In the genomic region with DNA sequence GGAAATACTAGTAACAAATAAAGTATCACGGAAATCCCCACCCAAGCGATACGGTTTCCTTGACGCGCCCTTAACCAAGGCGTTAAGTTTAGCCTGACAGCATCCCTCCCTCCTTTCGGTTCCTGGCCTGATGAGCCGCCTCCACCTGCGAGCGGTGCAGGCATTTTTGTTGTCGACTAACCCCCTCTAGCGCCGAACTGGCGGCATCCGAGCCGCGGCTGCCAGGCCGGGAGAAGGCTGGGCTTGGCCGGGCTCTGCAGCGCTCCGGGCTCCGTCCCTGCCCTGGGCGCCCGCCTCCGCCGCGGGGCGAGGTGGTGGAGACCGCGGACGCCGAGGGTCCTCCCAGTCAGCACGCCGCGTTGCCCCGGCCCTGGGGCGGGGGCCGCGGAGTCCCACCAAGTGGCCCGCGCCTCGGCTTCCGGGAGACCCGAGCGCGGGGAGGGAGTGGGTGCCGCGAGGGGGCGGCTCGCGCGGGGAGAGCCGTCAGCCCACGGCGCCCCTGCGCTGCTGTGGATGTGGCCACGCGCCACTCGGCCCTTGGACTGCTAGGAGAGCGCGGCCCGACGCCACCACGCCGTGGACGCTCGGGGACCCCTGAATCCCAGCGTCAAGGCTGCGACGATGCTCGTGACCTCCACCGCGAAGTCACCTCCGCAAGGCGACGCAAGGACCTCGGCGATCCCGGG, we compare ENCODE assay signal across 8 cellular contexts. TPM values are rescaled to one million over a fixed set of nuclear protein-coding genes. Genes with fewer than 3 reads are reported as not detected.
A peak's percentile ranks its signal among the peaks of the same experiment; 100 is the strongest.
DNase-seq lines count a peak whose midpoint lies in the region; ATAC-seq and FAIRE-seq lines count a peak whose summit lies in the region.

No MANE protein-coding gene starts in this region.

- H3K4me3 ChIP-seq in SJCRH30 = peak overlapping the region; percentile 48

- peak; percentile 97 for ATAC-seq in GM21576 (IDR thresholded peaks at IDR 0.05; ENCODE audit: unreplicated experiment)

- DNase-seq in GDM1 (lab: John Stamatoyannopoulos, UW) = peak; percentile 56
- peak; percentile 88 for DNase-seq in HuH-7 (ENCODE audit: low spot score)
- peak; percentile 58 to 75 for DNase-seq in SJCRH30
- DNase-seq in caudate nucleus (lab: John Stamatoyannopoulos, UW) = peak in 53 of 61 donors; percentile 26 to 86 (median 61)
- peak; percentile 35 to 47 for DNase-seq in stimulated activated CD4-positive, alpha-beta T cell treated with anti-CD3 and anti-CD28 coated beads, Interleukin-12 subunit alpha, Interleukin-12 subunit beta, amount 100 ng/mL, for 24 hours (ENCODE audit: low read depth in 2 of 2)
- DNase-seq in NAMALWA (ENCODE audit: low spot score) = no peak

- no peaks in the 10 kb centered on the region for H3K36me3 ChIP-seq in SJCRH30

- H3K27ac ChIP-seq in SJCRH30 = no peak overlapping the region
- peak overlapping the region; percentile 75 for H3K27ac ChIP-seq in caudate nucleus (ENCODE audit: low read depth, low read length)

- no peaks in the 10 kb centered on the region for H3K4me1 ChIP-seq in SJCRH30

- peak; percentile 24 for FAIRE-seq in islet of Langerhans (lab: Jason Lieb, UNC)

- no peaks in the 10 kb centered on the region for H3K9me3 ChIP-seq in SJCRH30 (replicated peaks)

- no peaks in the 10 kb centered on the region for H3K27me3 ChIP-seq in SJCRH30

RNA-seq across cellular contexts. Expression of gene EPHA6, which starts 1.1 kb away (rescaled TPM):
- total RNA-seq in SJCRH30 (2014; rRNA removed; shearing (Covaris generic)) = not detected in 2 replicates
